10 cellular contexts compared by ENCODE assay signal in genomic region chr22:25060522-25061071, GRCh38.
DNase-seq lines count a peak whose midpoint lies in the region; ATAC-seq, FAIRE-seq and TF ChIP-seq lines count a peak whose summit lies in the region.
"Had no signal": no experiment of that assay in that cellular context is flagged by ENCODE, and none has a peak within 500 bp of the region (broad histone marks: within the 10 kb centered on the region; RNA-seq: fewer than 3 reads in every experiment).

No MANE protein-coding gene starts in this region.

- no TSS peak for BruUV-seq in HCT116 (replicated peaks; lab: Mats Ljungman, UMichigan)

- DNase-seq in HCT116 (ENCODE audit: low read depth, low spot score), result no peak
- no peak for DNase-seq in WERI-Rb-1
- no peak for DNase-seq in H1 (ENCODE audit: low read depth in 1 of 2, low spot score in 2 of 2)
- peak; percentile 58 for DNase-seq in stimulated activated CD8-positive, alpha-beta memory T cell treated with anti-CD3 and anti-CD28 coated beads, Interleukin-4, amount 100 ng/mL, for 48 hours
- no peak for DNase-seq in AG08395 (ENCODE audit: low spot score)
- DNase-seq in NCI-H748 (lab: John Stamatoyannopoulos, UW; ENCODE audit: unreplicated experiment), result no peak
- DNase-seq: KBM-7, naive B cell, OCI-M1 had no signal

- peak; percentile 2 to 49 (median 28); a peak in 2 of 6 replicates for TF ChIP-seq CTCF in HCT116 (IDR thresholded peaks at IDR 0.05 in 2 of 3, conservative IDR thresholded peaks at IDR 0.05 in 1 of 3; ENCODE audit: borderline replicate concordance in 1 of 3, insufficient read depth in 1 of 3, low read depth in 2 of 3, low read length in 2 of 3)
- peak; percentile 29; the same call in 1 of the 2 replicates for TF ChIP-seq CTCF in WERI-Rb-1 (IDR thresholded peaks at IDR 0.05; ENCODE audit: low read depth, low read length)
- peak in 2 of 3 experiments; percentile 41 to 51; a peak in 2 of 4 replicates for TF ChIP-seq CTCF in H1 (IDR thresholded peaks at IDR 0.05; ENCODE audit: control extremely low read depth in 1 of 3, insufficient read depth in 1 of 3, low read depth in 1 of 3, low read length in 3 of 3)

- POLR2A ChIA-PET in HCT116 (lab: Charles Lee), result no interaction called here
- POLR2A ChIA-PET in H1 (lab: Charles Lee; ENCODE audit: partially characterized antibody), result interaction anchor here (2.0 kb wide), 1 partner anchor 122 kb away, joined by 5 read pairs; no protein-coding TSS in a partner anchor

- no peak overlapping the region for H4K91ac ChIP-seq in H1 (replicated peaks; ENCODE audit: insufficient read length, low read length)

- H2BK5ac ChIP-seq in H1 (ENCODE audit: low read depth, low read length), result no peak overlapping the region

- no peak for TF ChIP-seq POLR2A in HCT116 (IDR thresholded peaks at IDR 0.05; ENCODE audit: borderline replicate concordance, extremely low read depth, insufficient read depth, insufficient read length)
- no peak for TF ChIP-seq POLR2A in H1 (IDR thresholded peaks at IDR 0.05; ENCODE audit: control extremely low read depth in 1 of 2, low read depth in 2 of 2, low read length in 2 of 2)

- H2BK20ac ChIP-seq in H1 (ENCODE audit: low read length), result no peak overlapping the region

- no peak overlapping the region for H3K23ac ChIP-seq in H1 (ENCODE audit: insufficient read length)

- H2BK120ac ChIP-seq in H1 (replicated peaks; ENCODE audit: low read depth, low read length), result no peak overlapping the region

- CTCF ChIA-PET in HCT116 (lab: Charles Lee), result interaction anchor here (0.8 to 1.6 kb wide), 4 partner anchors 11 to 122 kb away, joined by 3 to 6 read pairs (median 4); no protein-coding TSS in a partner anchor
- CTCF ChIA-PET in H1 (lab: Charles Lee; ENCODE audit: partially characterized antibody), result interaction anchor here (0.7 to 3.3 kb wide), 14 partner anchors 10 to 372 kb away, joined by 3 to 28 read pairs (median 4); no protein-coding TSS in a partner anchor

- TF ChIP-seq EP300 in H1 (IDR thresholded peaks at IDR 0.05; ENCODE audit: borderline replicate concordance in 1 of 2, low read depth in 2 of 2, low read length in 2 of 2), result no peak

- H3K4me3 ChIP-seq in HCT116 (replicated peaks in 1 of 2; ENCODE audit: low read depth in 1 of 2, low read length in 2 of 2) (no peak overlapping the region), WERI-Rb-1 (ENCODE audit: low read depth, low read length) (no peak overlapping the region), H1 (ENCODE audit: extremely low read depth in 1 of 4, insufficient read depth in 2 of 4, low read depth in 3 of 4, low read length in 4 of 4) (no peak overlapping the region)

- peak overlapping the region; percentile 53 for H3K4ac ChIP-seq in H1 (replicated peaks; ENCODE audit: insufficient read length, low read depth, low read length)

- H3K9me3 ChIP-seq in HCT116 (ENCODE audit: control insufficient read depth in 1 of 2, insufficient read depth in 1 of 2, low read depth in 1 of 2, low read length in 2 of 2) (no peaks in the 10 kb centered on the region), WERI-Rb-1 (ENCODE audit: severe bottlenecking) (no peaks in the 10 kb centered on the region), H1 (ENCODE audit: insufficient read depth in 2 of 2, low read depth in 1 of 2, low read length in 1 of 2) (no peaks in the 10 kb centered on the region)

- ATAC-seq in HCT116 (no peak), GM21526 (IDR thresholded peaks at IDR 0.05; ENCODE audit: low FRiP score, unreplicated experiment) (no peak)

- H3K4me2 ChIP-seq in HCT116 (ENCODE audit: low read length), result no peak overlapping the region
- no peak overlapping the region for H3K4me2 ChIP-seq in H1 (ENCODE audit: insufficient read depth in 1 of 2, low read depth in 2 of 2, low read length in 2 of 2)

- no peaks in the 10 kb centered on the region for H3K79me1 ChIP-seq in H1 (ENCODE audit: low read depth, low read length)

- intact Hi-C loops in HCT116 (cut with micrococcal nuclease), result no loop called here

- no peak overlapping the region for H4K5ac ChIP-seq in H1 (ENCODE audit: insufficient read length, low read depth, low read length)

- H3K36me3 ChIP-seq in HCT116 (ENCODE audit: control insufficient read depth in 1 of 2, insufficient read depth in 2 of 2, low read length in 2 of 2) (no peaks in the 10 kb centered on the region), WERI-Rb-1 (no peaks in the 10 kb centered on the region; the same call in 1 of the 2 replicates), H1 (ENCODE audit: control insufficient read depth in 2 of 4, insufficient read depth in 4 of 4, low read length in 3 of 4) (no peaks in the 10 kb centered on the region)

- no peak overlapping the region for H2AFZ ChIP-seq in HCT116 (ENCODE audit: low read depth, low read length, poor library complexity, severe bottlenecking)
- no peak overlapping the region for H2AFZ ChIP-seq in H1 (ENCODE audit: low read length)

- FAIRE-seq in H1 (lab: Jason Lieb, UNC), result peak; percentile 81

- WGBS in H1 (ENCODE audit: extremely low coverage in 1 of 2, insufficient coverage in 1 of 2, insufficient read length in 1 of 2, insufficient replicate concordance in 2 of 2, low coverage in 1 of 2, low lambda C conversion rate in 2 of 2, missing lambda C conversion rate in 1 of 2), 2 experiments, result 80% methylated on average over 10 of the region's 10 CpGs; no CpG with 5 or more reads in 1 of the 2 experiments

- H3K9ac ChIP-seq in HCT116 (ENCODE audit: low read length) (no peak overlapping the region), H1 (replicated peaks in 1 of 4; ENCODE audit: extremely low read depth in 1 of 4, low read depth in 3 of 4, low read length in 3 of 4) (no peak overlapping the region)

- H3K23me2 ChIP-seq in H1 (ENCODE audit: low read depth, low read length), result no peaks in the 10 kb centered on the region; the same call in 1 of the 2 replicates

- no peak overlapping the region for H3K14ac ChIP-seq in H1 (ENCODE audit: insufficient read length)

- no peak overlapping the region for H2BK12ac ChIP-seq in H1 (ENCODE audit: low read depth, low read length)

- H3K18ac ChIP-seq in H1 (ENCODE audit: extremely low read depth, low read length), result no peak overlapping the region

- H3K27me3 ChIP-seq in HCT116 (ENCODE audit: insufficient read depth, low read length), result no peaks in the 10 kb centered on the region
- no peaks in the 10 kb centered on the region for H3K27me3 ChIP-seq in WERI-Rb-1 (ENCODE audit: insufficient read depth, low read depth, severe bottlenecking)
- H3K27me3 ChIP-seq in H1 (replicated peaks in 1 of 4; ENCODE audit: control insufficient read depth in 3 of 4, extremely low read depth in 1 of 4, insufficient read depth in 3 of 4, low read length in 3 of 4), result no peaks in the 10 kb centered on the region

- no peaks in the 10 kb centered on the region for H3K9me2 ChIP-seq in HCT116 (ENCODE audit: insufficient read depth)

- H4K20me1 ChIP-seq in HCT116 (ENCODE audit: insufficient read depth) (no peaks in the 10 kb centered on the region), H1 (replicated peaks in 1 of 2; ENCODE audit: control insufficient read depth in 1 of 2, insufficient read depth in 2 of 2, low read length in 2 of 2) (peaks cover 0 to 3% of the 10 kb centered on the region in 2 experiments)

- H3K79me2 ChIP-seq in HCT116 (ENCODE audit: insufficient read depth, low read length) (peaks cover 9% of the 10 kb centered on the region; the same call in 1 of the 2 replicates), H1 (ENCODE audit: control insufficient read depth in 1 of 2, insufficient read depth in 2 of 2, low read length in 2 of 2) (no peaks in the 10 kb centered on the region)

- no peak overlapping the region for H3K56ac ChIP-seq in H1 (replicated peaks; ENCODE audit: insufficient read length, low read depth, low read length)

- H2BK15ac ChIP-seq in H1 (ENCODE audit: low read length), result no peak overlapping the region

- no peak overlapping the region for H2AK5ac ChIP-seq in H1 (ENCODE audit: low read depth, low read length)

- TF ChIP-seq RAD21 in HCT116 (IDR thresholded peaks at IDR 0.05; ENCODE audit: low read depth) (no peak), H1 (IDR thresholded peaks at IDR 0.05 in 1 of 2, conservative IDR thresholded peaks at IDR 0.05 in 1 of 2; ENCODE audit: low read depth in 2 of 2, low read length in 2 of 2) (peak; percentile 31 to 40; a peak in 3 of 4 replicates)

- H3K4me1 ChIP-seq in HCT116 (ENCODE audit: control insufficient read depth in 1 of 2, insufficient read depth in 2 of 2, low read length in 2 of 2), result peaks cover 2 to 11% of the 10 kb centered on the region in 2 experiments; a peak in 2 of 4 replicates
- H3K4me1 ChIP-seq in H1 (replicated peaks in 1 of 4; ENCODE audit: control insufficient read depth in 3 of 4, insufficient read depth in 4 of 4, low read length in 3 of 4), result peaks cover 0 to 9% (median 2%) of the 10 kb centered on the region in 4 experiments; a peak in 4 of 7 replicates

- H3K27ac ChIP-seq in HCT116 (ENCODE audit: low read depth, low read length) (no peak overlapping the region), WERI-Rb-1 (no peak overlapping the region), H1 (ENCODE audit: low read depth, low read length) (no peak overlapping the region)

- H4K8ac ChIP-seq in H1 (ENCODE audit: extremely low read depth, insufficient read depth, low read length), result 0 out of 2 replicates have a peak overlapping the region, but pooled peaks have one; percentile 48

- RAD21 ChIA-PET in HCT116 (lab: Charles Lee; ENCODE audit: low non-redundant PET in 1 of 2, low total read pairs in 2 of 2, uncharacterized antibody in 2 of 2, unreplicated experiment in 2 of 2), result no interaction called here

TF ChIP-seq in HCT116, 20 proteins besides CTCF, POLR2A, EP300 and RAD21 (continues in another document):
- no peak for TF ChIP-seq ZFX (IDR thresholded peaks at IDR 0.05)
- no peak for TF ChIP-seq EZH2phosphoT487 (IDR thresholded peaks at IDR 0.05; ENCODE audit: borderline replicate concordance)
- no peak for TF ChIP-seq CEBPB (IDR thresholded peaks at IDR 0.05; ENCODE audit: low read depth)
- TF ChIP-seq ZNF274 (IDR thresholded peaks at IDR 0.05; ENCODE audit: low read depth, low read length), result no peak
- TF ChIP-seq, protein P1, sequence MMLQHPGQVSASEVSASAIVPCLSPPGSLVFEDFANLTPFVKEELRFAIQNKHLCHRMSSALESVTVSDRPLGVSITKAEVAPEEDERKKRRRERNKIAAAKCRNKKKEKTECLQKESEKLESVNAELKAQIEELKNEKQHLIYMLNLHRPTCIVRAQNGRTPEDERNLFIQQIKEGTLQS (IDR thresholded peaks at IDR 0.05), result no peak

TF ChIP-seq in H1, 55 proteins besides CTCF, POLR2A, EP300 and RAD21 (continues in another document):
- TF ChIP-seq, protein P2, sequence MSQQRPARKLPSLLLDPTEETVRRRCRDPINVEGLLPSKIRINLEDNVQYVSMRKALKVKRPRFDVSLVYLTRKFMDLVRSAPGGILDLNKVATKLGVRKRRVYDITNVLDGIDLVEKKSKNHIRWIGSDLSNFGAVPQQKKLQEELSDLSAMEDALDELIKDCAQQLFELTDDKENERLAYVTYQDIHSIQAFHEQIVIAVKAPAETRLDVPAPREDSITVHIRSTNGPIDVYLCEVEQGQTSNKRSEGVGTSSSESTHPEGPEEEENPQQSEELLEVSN (IDR thresholded peaks at IDR 0.05), result 0 out of 2 replicates have a peak, but pooled peaks have one; percentile 19
- TF ChIP-seq RXRA (IDR thresholded peaks at IDR 0.05; ENCODE audit: insufficient read depth, low read depth, low read length) (no peak), TAF1 (IDR thresholded peaks at IDR 0.05; ENCODE audit: low read depth, low read length) (no peak), POU5F1 (IDR thresholded peaks at IDR 0.05; ENCODE audit: low read depth, low read length) (no peak)

Comparison
In these comparisons a context has a peak if more than half of its experiments do, and no peak if none do; other contexts are left out.
1. Of the 16 proteins assayed by ChIP-seq in both H1 and HCT116: peak only in H1: MAX and RAD21; only in HCT116: none; in both: CTCF; in neither: 13.